ENCODE assay signal across 20 cellular contexts in the genomic region with DNA sequence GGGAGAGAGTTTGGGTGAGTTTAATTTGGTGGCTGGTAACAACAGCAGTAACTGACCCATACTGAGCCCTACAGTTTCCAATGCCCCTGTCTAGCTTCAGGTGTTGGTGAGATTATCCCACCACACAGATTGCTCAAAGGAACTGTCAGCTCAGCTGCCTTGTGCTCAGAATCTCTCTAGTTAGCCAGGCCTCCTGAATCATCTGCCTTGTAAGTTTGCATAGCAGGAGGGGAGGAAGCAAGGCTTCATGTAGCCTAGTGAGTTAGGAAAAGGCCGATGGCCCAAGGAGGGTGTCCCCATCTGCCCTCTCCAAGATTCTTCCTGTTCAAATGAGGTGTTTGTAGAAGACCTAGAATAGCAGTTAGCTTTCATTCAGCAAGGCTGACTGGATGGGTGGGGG.
DNase-seq lines count a peak whose midpoint lies in the region; ATAC-seq, FAIRE-seq and TF ChIP-seq lines count a peak whose summit lies in the region.
"Had no signal": no experiment of that assay in that cellular context is flagged by ENCODE, and none has a peak within 500 bp of the region (broad histone marks: within the 10 kb centered on the region; RNA-seq: fewer than 3 reads in every experiment).

No MANE protein-coding gene starts in this region.

- peak overlapping the region in 1 of 2 experiments; percentile 39; a peak in 1 of 4 replicates for H3K9ac ChIP-seq in K562 (ENCODE audit: insufficient read depth in 1 of 2, low read depth in 2 of 2, low read length in 2 of 2)
- H3K9ac ChIP-seq: neural progenitor cell had no signal

- H3K79me2 ChIP-seq in K562 (ENCODE audit: control insufficient read depth, insufficient read depth, low read length): peaks cover 14% of the 10 kb centered on the region; the same call in 2 of the 3 replicates

- intact Hi-C loops in K562 (cut with micrococcal nuclease): no loop called here
- intact Hi-C loops in gastrocnemius medialis (cut with DNase I; ENCODE audit: low total_unique reads): no loop called here

- no peak for FAIRE-seq in K562 (lab: Jason Lieb, UNC)
- FAIRE-seq: kidney had no signal

- H2AFZ ChIP-seq in K562 (ENCODE audit: low read depth, low read length): no peak overlapping the region
- H2AFZ ChIP-seq: neural progenitor cell had no signal

- H3K27ac ChIP-seq in K562 (ENCODE audit: extremely low read depth, low read depth, low read length) (no peak overlapping the region), gastrocnemius medialis (no peak overlapping the region)
- H3K27ac ChIP-seq: neural progenitor cell had no signal

- no peak for TF ChIP-seq EP300 in K562 (IDR thresholded peaks at IDR 0.05; ENCODE audit: low read length)

- BruUV-seq in K562 (replicated peaks; lab: Mats Ljungman, UMichigan): no TSS peak

- no peaks in the 10 kb centered on the region for H3K9me3 Mint-ChIP-seq in HFFc6
- H3K9me3 Mint-ChIP-seq: activated T-helper 17 cell treated with anti-CD3 and anti-CD28 coated beads, Interleukin-2, amount 50 U/mL, for 72 hours; dendritic cell treated with granulocyte-macrophage colony-stimulating factor and Interleukin-4, amounts not matched to agents 40 ng/mL and 50 ng/mL, for 4 days; H9; mesothelial cell of epicardium; neural progenitor cell had no signal

- H4K20me1 ChIP-seq in K562 (replicated peaks; ENCODE audit: control insufficient read depth, insufficient read depth, low read length): 0 out of 2 replicates have a peak, but pooled peaks cover 4% of the 10 kb centered on the region

- no peak for TF ChIP-seq POLR2A in K562 (conservative IDR thresholded peaks at IDR 0.05)
- no peak for TF ChIP-seq POLR2A in gastrocnemius medialis (IDR thresholded peaks at IDR 0.05)

- peak; percentile 47 for DNase-seq in AG10803 (ENCODE audit: low read depth)
- DNase-seq in HFFc6: peak; percentile 20
- no peak for DNase-seq in K562 (ENCODE audit: extremely low read depth in 1 of 4, low spot score in 3 of 4)
- DNase-seq in kidney tubule cell (ENCODE audit: low spot score): peak; percentile 50
- DNase-seq in NCI-H187 treated with DMSO at 0.1 percent for 48 hours (lab: John Stamatoyannopoulos, UW): no peak
- no peak for DNase-seq in gastrocnemius medialis
- DNase-seq: amygdala; H9; kidney; MM.1S; NCI-H2029; NCI-H510A treated with DMSO at 0.1 percent for 48 hours; retina; stimulated activated CD4-positive, alpha-beta T cell treated with anti-CD3 and anti-CD28 coated beads, Interleukin-2, amount 100 ng/mL, for 24 hours had no signal

- H3K4me1 ChIP-seq in K562 (replicated peaks in 1 of 2; ENCODE audit: control insufficient read depth in 2 of 2, insufficient read depth in 2 of 2, low read length in 2 of 2): peaks cover 32 to 34% of the 10 kb centered on the region in 2 experiments
- peaks cover 0 to 14% of the 10 kb centered on the region in 2 donors for H3K4me1 ChIP-seq in gastrocnemius medialis

- H3K27me3 ChIP-seq in K562 (ENCODE audit: control insufficient read depth in 2 of 2, insufficient read depth in 2 of 2, low read length in 2 of 2) (no peaks in the 10 kb centered on the region), gastrocnemius medialis (no peaks in the 10 kb centered on the region)
- H3K27me3 ChIP-seq: neural progenitor cell had no signal

- no peaks in the 10 kb centered on the region for H3K9me1 ChIP-seq in K562 (ENCODE audit: control insufficient read depth, insufficient read depth, low read length)

- no peak overlapping the region for H3K4me3 ChIP-seq in AG10803 (ENCODE audit: low read length)
- H3K4me3 ChIP-seq in K562: no peak overlapping the region
- no peak overlapping the region for H3K4me3 ChIP-seq in gastrocnemius medialis
- H3K4me3 ChIP-seq: neural progenitor cell had no signal

- peaks cover 43% of the 10 kb centered on the region for H3K36me3 Mint-ChIP-seq in HFFc6 (ENCODE audit: low read depth)
- H3K36me3 Mint-ChIP-seq: mesothelial cell of epicardium, neural progenitor cell had no signal

- TF ChIP-seq CTCF in AG10803 (conservative IDR thresholded peaks at IDR 0.05; ENCODE audit: low read length): no peak
- no peak for TF ChIP-seq CTCF in HFFc6 (IDR thresholded peaks at IDR 0.05)
- TF ChIP-seq CTCF in K562 (IDR thresholded peaks at IDR 0.05 in 2 of 3, conservative IDR thresholded peaks at IDR 0.05 in 1 of 3; ENCODE audit: insufficient read depth in 2 of 3, low read depth in 1 of 3, low read length in 3 of 3): no peak
- TF ChIP-seq CTCF in gastrocnemius medialis (IDR thresholded peaks at IDR 0.05 in 4 of 5, conservative IDR thresholded peaks at IDR 0.05 in 1 of 5): no peak

- in situ Hi-C loops in K562 (cut with MboI): no loop called here
- in situ Hi-C loops in gastrocnemius medialis (cut with MboI; ENCODE audit: low sequenced_read_pairs in 4 of 4): no loop called here

- H3K4me1 Mint-ChIP-seq in HFFc6 (ENCODE audit: low read depth): peaks cover 88% of the 10 kb centered on the region

- POLR2A ChIA-PET in K562 (lab: Yijun Ruan, JAX): interaction anchor here (0.6 to 2.5 kb wide), 9 partner anchors 8 to 80 kb away, joined by 3 to 12 read pairs (median 3); no protein-coding TSS in a partner anchor

- 90% methylated on average over 1 of the region's 1 CpG for WGBS in K562 (ENCODE audit: insufficient coverage, low coverage, missing lambda C conversion rate)

- CTCF ChIA-PET in K562 (lab: Yijun Ruan, JAX; ENCODE audit: low intra/inter-chr PET ratio): no interaction called here

- peak overlapping the region; percentile 97 for H3K27ac Mint-ChIP-seq in HFFc6
- H3K27ac Mint-ChIP-seq: activated T-helper 17 cell treated with anti-CD3 and anti-CD28 coated beads, Interleukin-2, amount 50 U/mL, for 72 hours; dendritic cell treated with granulocyte-macrophage colony-stimulating factor and Interleukin-4, amounts not matched to agents 40 ng/mL and 50 ng/mL, for 4 days; H9; mesothelial cell of epicardium; neural progenitor cell had no signal

- no peak for TF ChIP-seq RAD21 in K562 (CRISPR knock-in tag; conservative IDR thresholded peaks at IDR 0.05 in 1 of 2, IDR thresholded peaks at IDR 0.05 in 1 of 2)

- ATAC-seq in K562 (no peak), GM21390 (IDR thresholded peaks at IDR 0.05; ENCODE audit: unreplicated experiment) (no peak), HG03521 (IDR thresholded peaks at IDR 0.05; ENCODE audit: unreplicated experiment) (no peak), gastrocnemius medialis (no peak)
- ATAC-seq: activated T-helper 17 cell treated with anti-CD3 and anti-CD28 coated beads, Interleukin-2, amount 50 U/mL, for 72 hours had no signal

- H3K27me3 Mint-ChIP-seq in HFFc6 (ENCODE audit: insufficient read depth): peaks cover 4% of the 10 kb centered on the region
- H3K27me3 Mint-ChIP-seq: activated T-helper 17 cell treated with anti-CD3 and anti-CD28 coated beads, Interleukin-2, amount 50 U/mL, for 72 hours; dendritic cell treated with granulocyte-macrophage colony-stimulating factor and Interleukin-4, amounts not matched to agents 40 ng/mL and 50 ng/mL, for 4 days had no signal

- no peaks in the 10 kb centered on the region for H3K9me3 ChIP-seq in K562 (replicated peaks; ENCODE audit: control insufficient read depth, insufficient read depth, low read depth, low read length)
- H3K9me3 ChIP-seq in gastrocnemius medialis: no peaks in the 10 kb centered on the region

- H3K4me3 Mint-ChIP-seq in HFFc6: peak overlapping the region; percentile 46; the same call in 1 of the 2 replicates
- H3K4me3 Mint-ChIP-seq: activated T-helper 17 cell treated with anti-CD3 and anti-CD28 coated beads, Interleukin-2, amount 50 U/mL, for 72 hours; dendritic cell treated with granulocyte-macrophage colony-stimulating factor and Interleukin-4, amounts not matched to agents 40 ng/mL and 50 ng/mL, for 4 days; H9; mesothelial cell of epicardium; neural progenitor cell had no signal

- peaks cover 5% of the 10 kb centered on the region for H3K36me3 ChIP-seq in K562 (ENCODE audit: control insufficient read depth, insufficient read depth, low read length)
- no peaks in the 10 kb centered on the region for H3K36me3 ChIP-seq in gastrocnemius medialis
- H3K36me3 ChIP-seq: neural progenitor cell had no signal

- H3K4me2 ChIP-seq in K562 (ENCODE audit: insufficient read depth, low read length): no peak overlapping the region
- H3K4me2 ChIP-seq: neural progenitor cell had no signal

TF ChIP-seq in K562, 482 proteins besides CTCF, POLR2A, EP300 and RAD21:
- TF ChIP-seq, protein P1, sequence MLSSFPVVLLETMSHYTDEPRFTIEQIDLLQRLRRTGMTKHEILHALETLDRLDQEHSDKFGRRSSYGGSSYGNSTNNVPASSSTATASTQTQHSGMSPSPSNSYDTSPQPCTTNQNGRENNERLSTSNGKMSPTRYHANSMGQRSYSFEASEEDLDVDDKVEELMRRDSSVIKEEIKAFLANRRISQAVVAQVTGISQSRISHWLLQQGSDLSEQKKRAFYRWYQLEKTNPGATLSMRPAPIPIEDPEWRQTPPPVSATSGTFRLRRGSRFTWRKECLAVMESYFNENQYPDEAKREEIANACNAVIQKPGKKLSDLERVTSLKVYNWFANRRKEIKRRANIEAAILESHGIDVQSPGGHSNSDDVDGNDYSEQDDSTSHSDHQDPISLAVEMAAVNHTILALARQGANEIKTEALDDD (IDR thresholded peaks at IDR 0.05): 0 out of 2 replicates have a peak, but pooled peaks have one; percentile 12
- no peak for TF ChIP-seq HDAC6 (IDR thresholded peaks at IDR 0.05; ENCODE audit: low read depth, low read length)

Comparison
In these comparisons a context has a peak if more than half of its experiments do, and no peak if none do; other contexts are left out.
1. DNase-seq: peak in AG10803 (single experiment), HFFc6 (single experiment) and kidney tubule cell (single experiment); none in K562 (0 of 4), NCI-H187 treated with DMSO at 0.1 percent for 48 hours (single experiment) and gastrocnemius medialis (0 of 2).